Comparison of ENCODE assay signal across 1 cellular context in genomic region chr1:241306125-241306790, GRCh38.
TF ChIP-seq lines count a peak whose summit lies in the region.

No MANE protein-coding gene starts in this region.

TF ChIP-seq in IMR-90, 13 proteins besides CTCF, POLR2A, EP300 and RAD21:
- TF ChIP-seq ELK1 (IDR thresholded peaks at IDR 0.05; ENCODE audit: borderline replicate concordance, low read depth, low read length) (no peak), CHD1 (IDR thresholded peaks at IDR 0.05; ENCODE audit: low read depth, low read length) (no peak), USF2 (IDR thresholded peaks at IDR 0.05; ENCODE audit: low read depth, low read length) (no peak)
